7 cellular contexts compared by ENCODE assay signal in genomic region chr4:86291180-86291579, GRCh38.
"Had no signal": no experiment of that assay in that cellular context is flagged by ENCODE, and none has a peak within 500 bp of the region (broad histone marks: within the 10 kb centered on the region; RNA-seq: fewer than 3 reads in every experiment).

No MANE protein-coding gene starts in this region.

- H2AFZ ChIP-seq: GM23248 had no signal

- H3K9me3 ChIP-seq: HAP-1 had no signal

- H3K27ac ChIP-seq: GM23248 had no signal

- FAIRE-seq: HepG2 had no signal

- DNase-seq: GM23248, GOT3, H7, HFFc6 had no signal

- H3K4me1 ChIP-seq: HAP-1 had no signal

- H3K9ac ChIP-seq: GM23248 had no signal

- ATAC-seq: HCT116, HepG2 had no signal

- H3K4me3 ChIP-seq: GM23248, HAP-1 had no signal

- H3K36me3 ChIP-seq: HAP-1 had no signal
